In genomic region chr6:24274441-24275083, GRCh38 we compare ENCODE assay signal across 9 cellular contexts.
DNase-seq lines count a peak whose midpoint lies in the region; TF ChIP-seq lines count a peak whose summit lies in the region.
"Had no signal": no experiment of that assay in that cellular context is flagged by ENCODE, and none has a peak within 500 bp of the region (broad histone marks: within the 10 kb centered on the region; RNA-seq: fewer than 3 reads in every experiment).

No MANE protein-coding gene starts in this region.

- in situ Hi-C loops in G401 (cut with HindIII; ENCODE audit: low sequenced_read_pairs) = no loop called here

- H3K4me3 ChIP-seq in cardiac fibroblast (replicated peaks in 1 of 2; ENCODE audit: low read depth in 2 of 2, low read length in 2 of 2) (no peak overlapping the region), sigmoid colon (no peak overlapping the region)
- H3K4me3 ChIP-seq: lung had no signal

- H3K27ac ChIP-seq in sigmoid colon = no peak overlapping the region
- no peak overlapping the region for H3K27ac ChIP-seq in substantia nigra (ENCODE audit: low read depth, low read length, poor library complexity, severe bottlenecking)

- H3K4me1 ChIP-seq in sigmoid colon = peaks cover 0 to 4% (median 0%) of the 10 kb centered on the region in 4 donors

- no peaks in the 10 kb centered on the region for H3K27me3 ChIP-seq in sigmoid colon

- DNase-seq in NCI-H446 (lab: John Stamatoyannopoulos, UW) (peak; percentile 13 to 30), NCI-H446 treated with DMSO at 0.1 percent for 48 hours (lab: John Stamatoyannopoulos, UW) (no peak), NCI-H2029 (lab: John Stamatoyannopoulos, UW) (peak; percentile 5), cardiac fibroblast (ENCODE audit: low read depth in 2 of 2) (peak; percentile 33 to 39), sigmoid colon (no peak), substantia nigra (lab: John Stamatoyannopoulos, UW) (no peak), GOT3 (lab: John Stamatoyannopoulos, UW) (no peak), G401 (ENCODE audit: low spot score) (no peak)

- no peak for TF ChIP-seq POLR2A in sigmoid colon (IDR thresholded peaks at IDR 0.05)

- TF ChIP-seq CTCF in cardiac fibroblast (IDR thresholded peaks at IDR 0.05; ENCODE audit: low read depth, low read length) (peak; percentile 58), sigmoid colon (IDR thresholded peaks at IDR 0.05) (peak; percentile 13 to 49 (median 30))

- H3K9me3 ChIP-seq in sigmoid colon = no peaks in the 10 kb centered on the region

- 0 to 6% methylated on average over 1 of the region's 1 CpG for WGBS in sigmoid colon, 2 donors

- TF ChIP-seq EP300 in sigmoid colon (IDR thresholded peaks at IDR 0.05) = no peak

- H3K36me3 ChIP-seq in sigmoid colon = no peaks in the 10 kb centered on the region

- intact Hi-C loops in sigmoid colon (cut with DNase I) = loop anchor here (10.0 kb wide), 1 partner anchor 210 kb away; no protein-coding TSS in a partner anchor

Comparison
In these comparisons a context has a peak if more than half of its experiments do, and no peak if none do; other contexts are left out.
1. DNase-seq: peak in NCI-H446 (2 of 2), NCI-H2029 (single experiment) and cardiac fibroblast (2 of 2); none in NCI-H446 treated with DMSO at 0.1 percent for 48 hours (single experiment), sigmoid colon (single experiment), substantia nigra (0 of 49), GOT3 (single experiment) and G401 (single experiment).